ENCODE assay signal across 15 cellular contexts in the genomic region with DNA sequence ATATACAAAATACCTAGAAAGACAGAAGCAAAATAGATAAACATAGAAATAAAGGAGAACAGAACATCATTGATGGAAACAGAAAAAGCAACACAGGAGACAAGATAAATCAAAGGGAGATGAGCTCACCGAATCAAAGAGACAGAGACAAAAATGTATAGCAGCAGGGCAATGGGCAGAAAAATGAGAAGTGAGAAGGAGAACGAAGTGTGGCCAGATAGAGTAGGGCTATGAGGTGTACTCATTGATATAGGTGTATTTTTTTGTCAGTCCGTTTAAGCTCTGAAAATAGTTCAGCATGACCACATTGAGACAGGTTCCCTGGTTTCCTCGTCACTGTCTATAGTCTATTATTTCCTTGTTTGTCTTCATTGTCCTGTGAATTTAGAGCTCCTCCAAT.
DNase-seq lines count a peak whose midpoint lies in the region; ATAC-seq and TF ChIP-seq lines count a peak whose summit lies in the region.
"Had no signal": no experiment of that assay in that cellular context is flagged by ENCODE, and none has a peak within 500 bp of the region (broad histone marks: within the 10 kb centered on the region; RNA-seq: fewer than 3 reads in every experiment).

No MANE protein-coding gene starts in this region.

- peak; percentile 55 for ATAC-seq in GM18909 (IDR thresholded peaks at IDR 0.05; ENCODE audit: poor library complexity, unreplicated experiment)
- peak; percentile 42 for ATAC-seq in HG02938 (IDR thresholded peaks at IDR 0.05; ENCODE audit: unreplicated experiment)
- ATAC-seq in central memory CD8-positive, alpha-beta T cell (replicated peaks; ENCODE audit: extremely low read depth, poor library complexity, severe bottlenecking): no peak
- ATAC-seq: esophagus mucosa, left lobe of liver, SK-N-SH treated with all-trans-retinoic acid at 6 μM for 48 hours had no signal

- peak; percentile 23 for DNase-seq in GM10248 (ENCODE audit: extremely low spot score)
- no peak for DNase-seq in central memory CD8-positive, alpha-beta T cell (ENCODE audit: low spot score in 2 of 2)
- no peak for DNase-seq in Ammon's horn (ENCODE audit: low spot score)
- DNase-seq in GM19238 (ENCODE audit: insufficient read length, low spot score): no peak
- no peak for DNase-seq in AG08395 (ENCODE audit: low spot score)
- DNase-seq: activated CD4-positive, alpha-beta T cell treated with anti-CD3 and anti-CD28 coated beads for 4 hours; COR-L47; nephron progenitor cell; sigmoid colon; substantia nigra had no signal

- H3K4me1 Mint-ChIP-seq in central memory CD8-positive, alpha-beta T cell: peaks cover 32% of the 10 kb centered on the region
- H3K4me1 Mint-ChIP-seq: nephron progenitor cell had no signal

- POLR2A ChIA-PET in GM10248 (lab: Yijun Ruan, JAX): interaction anchor here (0.7 to 1.2 kb wide), 2 partner anchors 15 to 1254 kb away, joined by 3 to 4 read pairs; no protein-coding TSS in a partner anchor

- H3K27me3 Mint-ChIP-seq in central memory CD8-positive, alpha-beta T cell: no peaks in the 10 kb centered on the region

- CTCF ChIA-PET in GM10248 (lab: Yijun Ruan, JAX): interaction anchor here (0.8 to 4.2 kb wide), 13 partner anchors 8 to 267 kb away, joined by 3 to 17 read pairs (median 3); no protein-coding TSS in a partner anchor

- peaks cover 52% of the 10 kb centered on the region for H3K36me3 Mint-ChIP-seq in central memory CD8-positive, alpha-beta T cell (ENCODE audit: insufficient read depth)

- H3K27ac Mint-ChIP-seq in central memory CD8-positive, alpha-beta T cell (ENCODE audit: low read depth): peak overlapping the region; percentile 86
- H3K27ac Mint-ChIP-seq: nephron progenitor cell had no signal

- H3K9me3 Mint-ChIP-seq in central memory CD8-positive, alpha-beta T cell: no peaks in the 10 kb centered on the region

- no peak for TF ChIP-seq CTCF in GM10248 (IDR thresholded peaks at IDR 0.05; ENCODE audit: control extremely low read depth, extremely low read depth, low read depth, missing control alignments)

- H3K4me3 Mint-ChIP-seq in central memory CD8-positive, alpha-beta T cell: no peak overlapping the region
- H3K4me3 Mint-ChIP-seq: nephron progenitor cell had no signal
